ENCODE assay signal across 1 cellular context in the genomic region with DNA sequence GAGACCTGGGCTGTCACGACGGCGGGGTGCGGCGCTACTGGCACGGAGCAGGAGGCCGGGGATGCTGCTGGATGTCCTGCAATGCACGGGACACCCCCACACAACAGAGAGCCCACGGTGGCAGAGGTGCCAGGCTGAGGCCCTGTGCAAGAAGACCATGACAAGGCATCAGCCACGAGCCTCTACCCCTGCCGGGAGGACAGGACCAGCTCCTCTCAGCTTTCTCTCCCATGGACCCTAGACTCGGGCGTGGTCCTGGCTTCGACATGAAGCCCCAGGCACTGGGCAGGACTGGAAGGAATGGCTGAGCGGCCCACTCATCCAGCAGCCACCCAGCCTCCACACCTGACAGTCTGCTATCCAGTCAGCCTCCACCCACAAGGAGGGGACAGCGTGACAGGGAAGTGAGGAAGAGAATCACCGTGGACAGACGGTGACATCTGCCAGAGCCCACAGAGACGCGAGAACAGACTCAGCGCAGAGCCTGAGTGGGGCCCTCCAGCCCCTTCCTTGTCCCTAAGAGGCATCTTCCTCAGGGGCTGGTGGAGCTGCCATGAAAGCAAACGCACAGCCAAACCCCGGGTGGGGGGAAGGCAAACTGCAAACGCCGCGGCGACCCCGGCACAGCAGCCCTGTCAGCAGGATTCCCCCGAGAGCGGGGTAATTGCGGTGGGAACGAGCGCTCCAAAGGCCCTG.
A peak's percentile ranks its signal among the peaks of the same experiment; 100 is the strongest.
TF ChIP-seq lines count a peak whose summit lies in the region.

No MANE protein-coding gene starts in this region.

TF ChIP-seq in K562, 482 proteins besides CTCF, POLR2A, EP300 and RAD21:
- TF ChIP-seq C11orf30 (IDR thresholded peaks at IDR 0.05; ENCODE audit: low read depth) (no peak), EWSR1 (IDR thresholded peaks at IDR 0.05; ENCODE audit: borderline replicate concordance, low read depth, partially characterized antibody) (no peak), RBM22 (IDR thresholded peaks at IDR 0.05; ENCODE audit: low read depth, low read length, poor library complexity, severe bottlenecking) (peak; percentile 8), IRF2 (CRISPR knock-in tag; IDR thresholded peaks at IDR 0.05) (no peak), RBFOX2 (IDR thresholded peaks at IDR 0.05; ENCODE audit: low read depth, low read length) (peak; percentile 39), POLR2G (IDR thresholded peaks at IDR 0.05; ENCODE audit: low read depth, low read length) (peak; percentile 54)
- TF ChIP-seq, protein P1, sequence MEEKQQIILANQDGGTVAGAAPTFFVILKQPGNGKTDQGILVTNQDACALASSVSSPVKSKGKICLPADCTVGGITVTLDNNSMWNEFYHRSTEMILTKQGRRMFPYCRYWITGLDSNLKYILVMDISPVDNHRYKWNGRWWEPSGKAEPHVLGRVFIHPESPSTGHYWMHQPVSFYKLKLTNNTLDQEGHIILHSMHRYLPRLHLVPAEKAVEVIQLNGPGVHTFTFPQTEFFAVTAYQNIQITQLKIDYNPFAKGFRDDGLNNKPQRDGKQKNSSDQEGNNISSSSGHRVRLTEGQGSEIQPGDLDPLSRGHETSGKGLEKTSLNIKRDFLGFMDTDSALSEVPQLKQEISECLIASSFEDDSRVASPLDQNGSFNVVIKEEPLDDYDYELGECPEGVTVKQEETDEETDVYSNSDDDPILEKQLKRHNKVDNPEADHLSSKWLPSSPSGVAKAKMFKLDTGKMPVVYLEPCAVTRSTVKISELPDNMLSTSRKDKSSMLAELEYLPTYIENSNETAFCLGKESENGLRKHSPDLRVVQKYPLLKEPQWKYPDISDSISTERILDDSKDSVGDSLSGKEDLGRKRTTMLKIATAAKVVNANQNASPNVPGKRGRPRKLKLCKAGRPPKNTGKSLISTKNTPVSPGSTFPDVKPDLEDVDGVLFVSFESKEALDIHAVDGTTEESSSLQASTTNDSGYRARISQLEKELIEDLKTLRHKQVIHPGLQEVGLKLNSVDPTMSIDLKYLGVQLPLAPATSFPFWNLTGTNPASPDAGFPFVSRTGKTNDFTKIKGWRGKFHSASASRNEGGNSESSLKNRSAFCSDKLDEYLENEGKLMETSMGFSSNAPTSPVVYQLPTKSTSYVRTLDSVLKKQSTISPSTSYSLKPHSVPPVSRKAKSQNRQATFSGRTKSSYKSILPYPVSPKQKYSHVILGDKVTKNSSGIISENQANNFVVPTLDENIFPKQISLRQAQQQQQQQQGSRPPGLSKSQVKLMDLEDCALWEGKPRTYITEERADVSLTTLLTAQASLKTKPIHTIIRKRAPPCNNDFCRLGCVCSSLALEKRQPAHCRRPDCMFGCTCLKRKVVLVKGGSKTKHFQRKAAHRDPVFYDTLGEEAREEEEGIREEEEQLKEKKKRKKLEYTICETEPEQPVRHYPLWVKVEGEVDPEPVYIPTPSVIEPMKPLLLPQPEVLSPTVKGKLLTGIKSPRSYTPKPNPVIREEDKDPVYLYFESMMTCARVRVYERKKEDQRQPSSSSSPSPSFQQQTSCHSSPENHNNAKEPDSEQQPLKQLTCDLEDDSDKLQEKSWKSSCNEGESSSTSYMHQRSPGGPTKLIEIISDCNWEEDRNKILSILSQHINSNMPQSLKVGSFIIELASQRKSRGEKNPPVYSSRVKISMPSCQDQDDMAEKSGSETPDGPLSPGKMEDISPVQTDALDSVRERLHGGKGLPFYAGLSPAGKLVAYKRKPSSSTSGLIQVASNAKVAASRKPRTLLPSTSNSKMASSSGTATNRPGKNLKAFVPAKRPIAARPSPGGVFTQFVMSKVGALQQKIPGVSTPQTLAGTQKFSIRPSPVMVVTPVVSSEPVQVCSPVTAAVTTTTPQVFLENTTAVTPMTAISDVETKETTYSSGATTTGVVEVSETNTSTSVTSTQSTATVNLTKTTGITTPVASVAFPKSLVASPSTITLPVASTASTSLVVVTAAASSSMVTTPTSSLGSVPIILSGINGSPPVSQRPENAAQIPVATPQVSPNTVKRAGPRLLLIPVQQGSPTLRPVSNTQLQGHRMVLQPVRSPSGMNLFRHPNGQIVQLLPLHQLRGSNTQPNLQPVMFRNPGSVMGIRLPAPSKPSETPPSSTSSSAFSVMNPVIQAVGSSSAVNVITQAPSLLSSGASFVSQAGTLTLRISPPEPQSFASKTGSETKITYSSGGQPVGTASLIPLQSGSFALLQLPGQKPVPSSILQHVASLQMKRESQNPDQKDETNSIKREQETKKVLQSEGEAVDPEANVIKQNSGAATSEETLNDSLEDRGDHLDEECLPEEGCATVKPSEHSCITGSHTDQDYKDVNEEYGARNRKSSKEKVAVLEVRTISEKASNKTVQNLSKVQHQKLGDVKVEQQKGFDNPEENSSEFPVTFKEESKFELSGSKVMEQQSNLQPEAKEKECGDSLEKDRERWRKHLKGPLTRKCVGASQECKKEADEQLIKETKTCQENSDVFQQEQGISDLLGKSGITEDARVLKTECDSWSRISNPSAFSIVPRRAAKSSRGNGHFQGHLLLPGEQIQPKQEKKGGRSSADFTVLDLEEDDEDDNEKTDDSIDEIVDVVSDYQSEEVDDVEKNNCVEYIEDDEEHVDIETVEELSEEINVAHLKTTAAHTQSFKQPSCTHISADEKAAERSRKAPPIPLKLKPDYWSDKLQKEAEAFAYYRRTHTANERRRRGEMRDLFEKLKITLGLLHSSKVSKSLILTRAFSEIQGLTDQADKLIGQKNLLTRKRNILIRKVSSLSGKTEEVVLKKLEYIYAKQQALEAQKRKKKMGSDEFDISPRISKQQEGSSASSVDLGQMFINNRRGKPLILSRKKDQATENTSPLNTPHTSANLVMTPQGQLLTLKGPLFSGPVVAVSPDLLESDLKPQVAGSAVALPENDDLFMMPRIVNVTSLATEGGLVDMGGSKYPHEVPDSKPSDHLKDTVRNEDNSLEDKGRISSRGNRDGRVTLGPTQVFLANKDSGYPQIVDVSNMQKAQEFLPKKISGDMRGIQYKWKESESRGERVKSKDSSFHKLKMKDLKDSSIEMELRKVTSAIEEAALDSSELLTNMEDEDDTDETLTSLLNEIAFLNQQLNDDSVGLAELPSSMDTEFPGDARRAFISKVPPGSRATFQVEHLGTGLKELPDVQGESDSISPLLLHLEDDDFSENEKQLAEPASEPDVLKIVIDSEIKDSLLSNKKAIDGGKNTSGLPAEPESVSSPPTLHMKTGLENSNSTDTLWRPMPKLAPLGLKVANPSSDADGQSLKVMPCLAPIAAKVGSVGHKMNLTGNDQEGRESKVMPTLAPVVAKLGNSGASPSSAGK (IDR thresholded peaks at IDR 0.05), result no peak
TF ChIP-seq in K562: peak in this region for 3.
